Comparison of ENCODE assay signal across 8 cellular contexts in the genomic region with DNA sequence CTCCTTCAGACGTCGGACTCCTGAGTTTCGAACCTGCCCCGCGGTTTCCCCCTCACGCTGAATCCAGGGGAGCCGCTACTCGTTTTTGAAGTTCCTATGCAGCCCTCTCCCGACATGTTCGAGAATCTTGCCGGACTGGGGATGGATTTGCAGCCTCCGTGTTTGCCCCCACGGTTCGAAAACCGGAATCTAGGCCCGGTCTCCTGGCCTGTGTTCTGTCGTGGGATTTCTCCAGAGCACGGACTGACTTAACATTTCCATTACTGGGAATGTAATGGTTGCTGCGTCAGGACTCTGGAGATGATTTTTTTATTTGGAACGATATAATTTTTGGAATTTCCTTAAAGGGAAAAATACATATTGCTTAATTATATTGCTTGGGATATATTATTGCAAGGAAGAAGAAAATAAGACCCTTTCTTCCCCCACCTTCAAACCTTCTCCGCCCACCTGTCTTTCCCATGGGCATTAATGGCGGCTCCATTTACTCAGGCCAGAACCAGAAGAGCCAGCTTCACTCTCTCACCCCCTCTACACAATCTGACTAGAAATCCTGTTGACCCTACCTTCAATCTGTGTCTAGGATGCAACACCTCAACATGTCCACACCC. TPM values are rescaled to one million over a fixed set of nuclear protein-coding genes. Genes with fewer than 3 reads are reported as not detected.
A peak's percentile ranks its signal among the peaks of the same experiment; 100 is the strongest.
DNase-seq lines count a peak whose midpoint lies in the region; FAIRE-seq and TF ChIP-seq lines count a peak whose summit lies in the region.

No MANE protein-coding gene starts in this region.

- TF ChIP-seq POLR2A in GM12891 (IDR thresholded peaks at IDR 0.05; ENCODE audit: low read depth, low read length) = no peak

- H3K36me3 ChIP-seq in iPS-18a (ENCODE audit: control insufficient read depth, low read depth, low read length) (no peaks in the 10 kb centered on the region), stomach smooth muscle (ENCODE audit: control insufficient read depth in 2 of 2, insufficient read depth in 2 of 2, low read length in 2 of 2) (peaks cover 0 to 4% of the 10 kb centered on the region in 2 donors)

- H3K4me3 ChIP-seq in iPS-18a (ENCODE audit: low read length) = peak overlapping the region; percentile 64
- H3K4me3 ChIP-seq in stomach smooth muscle (ENCODE audit: low read length in 2 of 2) = peak overlapping the region; percentile 90 to 94

- H3K27ac Mint-ChIP-seq in T-helper 1 cell treated with Interleukin-12 subunit alpha and Interleukin-12 subunit beta and Interleukin-4 antibody, amounts not matched to agents 30 μg/mL and 1 μg/mL, for 36 hours = peak overlapping the region; percentile 92
- peak overlapping the region; percentile 99 for H3K27ac Mint-ChIP-seq in activated CD4-positive, alpha-beta memory T cell treated with anti-CD3 and anti-CD28 coated beads, Interleukin-2, amount 10 ng/mL, durations not matched to agents 7 days and 5 days

- no peaks in the 10 kb centered on the region for H3K9me3 ChIP-seq in iPS-18a (ENCODE audit: control insufficient read depth, low read depth, low read length)
- H3K9me3 ChIP-seq in stomach smooth muscle (ENCODE audit: control insufficient read depth in 2 of 2, low read length in 2 of 2) = no peaks in the 10 kb centered on the region

- no peaks in the 10 kb centered on the region for H3K9me3 Mint-ChIP-seq in T-helper 1 cell treated with Interleukin-12 subunit alpha and Interleukin-12 subunit beta and Interleukin-4 antibody, amounts not matched to agents 30 μg/mL and 1 μg/mL, for 36 hours
- H3K9me3 Mint-ChIP-seq in activated CD4-positive, alpha-beta memory T cell treated with anti-CD3 and anti-CD28 coated beads, Interleukin-2, amount 10 ng/mL, durations not matched to agents 7 days and 5 days = no peaks in the 10 kb centered on the region

- H3K27me3 Mint-ChIP-seq in T-helper 1 cell treated with Interleukin-12 subunit alpha and Interleukin-12 subunit beta and Interleukin-4 antibody, amounts not matched to agents 30 μg/mL and 1 μg/mL, for 36 hours (ENCODE audit: low read depth) = peaks cover 5% of the 10 kb centered on the region
- H3K27me3 Mint-ChIP-seq in activated CD4-positive, alpha-beta memory T cell treated with anti-CD3 and anti-CD28 coated beads, Interleukin-2, amount 10 ng/mL, durations not matched to agents 7 days and 5 days = no peaks in the 10 kb centered on the region

- H3K9ac ChIP-seq in iPS-18a (ENCODE audit: low read length) (peak overlapping the region; percentile 60), stomach smooth muscle (ENCODE audit: low read length in 2 of 2) (peak overlapping the region; percentile 85 to 91)

- CTCF ChIA-PET in activated CD4-positive, alpha-beta memory T cell treated with anti-CD3 and anti-CD28 coated beads, Interleukin-2, amount 10 ng/mL, durations not matched to agents 7 days and 5 days (lab: Charles Lee) = interaction anchor here (1.0 to 2.3 kb wide), 6 partner anchors 9 to 50 kb away, joined by 3 to 8 read pairs (median 4); a partner anchor contains a TSS

- DNase-seq in T-helper 1 cell (no peak), hippocampal formation (lab: John Stamatoyannopoulos, UW) (no peak), GM12891 (ENCODE audit: insufficient read length, low spot score) (no peak)
- DNase-seq in activated CD4-positive, alpha-beta memory T cell treated with anti-CD3 and anti-CD28 coated beads, Interleukin-2, amount 10 ng/mL, durations not matched to agents 7 days and 5 days = no peak
- DNase-seq in activated CD4-positive, alpha-beta T cell treated with anti-CD3 and anti-CD28 coated beads, Interleukin-2, amount 50 U/mL, for 48 hours = no peak

- no peak overlapping the region for H3K27ac ChIP-seq in iPS-18a (ENCODE audit: low read length)
- peak overlapping the region; percentile 95 for H3K27ac ChIP-seq in stomach smooth muscle (ENCODE audit: low read length)

- H3K27me3 ChIP-seq in iPS-18a (ENCODE audit: control insufficient read depth, insufficient read depth, low read length) (no peaks in the 10 kb centered on the region), stomach smooth muscle (ENCODE audit: control insufficient read depth in 1 of 2, insufficient read depth in 2 of 2, low read length in 2 of 2) (no peaks in the 10 kb centered on the region)

- peaks cover 22% of the 10 kb centered on the region for H3K36me3 Mint-ChIP-seq in T-helper 1 cell treated with Interleukin-12 subunit alpha and Interleukin-12 subunit beta and Interleukin-4 antibody, amounts not matched to agents 30 μg/mL and 1 μg/mL, for 36 hours (ENCODE audit: low read depth)
- H3K36me3 Mint-ChIP-seq in activated CD4-positive, alpha-beta memory T cell treated with anti-CD3 and anti-CD28 coated beads, Interleukin-2, amount 10 ng/mL, durations not matched to agents 7 days and 5 days (ENCODE audit: low read depth) = peaks cover 34% of the 10 kb centered on the region

- H3K4me3 Mint-ChIP-seq in T-helper 1 cell treated with Interleukin-12 subunit alpha and Interleukin-12 subunit beta and Interleukin-4 antibody, amounts not matched to agents 30 μg/mL and 1 μg/mL, for 36 hours = peak overlapping the region; percentile 86
- peak overlapping the region; percentile 79 for H3K4me3 Mint-ChIP-seq in activated CD4-positive, alpha-beta memory T cell treated with anti-CD3 and anti-CD28 coated beads, Interleukin-2, amount 10 ng/mL, durations not matched to agents 7 days and 5 days

- FAIRE-seq in GM12891 (lab: Jason Lieb, UNC) = no peak

- H3K4me1 Mint-ChIP-seq in T-helper 1 cell treated with Interleukin-12 subunit alpha and Interleukin-12 subunit beta and Interleukin-4 antibody, amounts not matched to agents 30 μg/mL and 1 μg/mL, for 36 hours (ENCODE audit: low read depth) = peaks cover 64% of the 10 kb centered on the region
- peaks cover 66% of the 10 kb centered on the region for H3K4me1 Mint-ChIP-seq in activated CD4-positive, alpha-beta memory T cell treated with anti-CD3 and anti-CD28 coated beads, Interleukin-2, amount 10 ng/mL, durations not matched to agents 7 days and 5 days

- H3K4me1 ChIP-seq in iPS-18a (ENCODE audit: control insufficient read depth, low read depth, low read length) (peaks cover 21% of the 10 kb centered on the region), stomach smooth muscle (ENCODE audit: control insufficient read depth, insufficient read depth, low read length) (peaks cover 49% of the 10 kb centered on the region)

- POLR2A ChIA-PET in activated CD4-positive, alpha-beta memory T cell treated with anti-CD3 and anti-CD28 coated beads, Interleukin-2, amount 10 ng/mL, durations not matched to agents 7 days and 5 days (lab: Charles Lee) = interaction anchor here (0.6 to 15.2 kb wide), 21 partner anchors 10 to 1189 kb away, joined by 3 to 404 read pairs (median 5); a partner anchor contains a TSS

TF ChIP-seq in GM12891, 5 proteins besides CTCF, POLR2A, EP300 and RAD21:
- no peak for TF ChIP-seq PAX5 (IDR thresholded peaks at IDR 0.05; ENCODE audit: insufficient read depth, low read length, severe bottlenecking)
- TF ChIP-seq POLR2AphosphoS5 (IDR thresholded peaks at IDR 0.05; ENCODE audit: low read depth, low read length) = no peak; the same call in 1 of the 2 replicates
- no peak for TF ChIP-seq TAF1 (IDR thresholded peaks at IDR 0.05; ENCODE audit: low read depth, low read length)
- no peak for TF ChIP-seq POU2F2 (IDR thresholded peaks at IDR 0.05; ENCODE audit: low read depth, low read length)
- TF ChIP-seq SPI1 (IDR thresholded peaks at IDR 0.05; ENCODE audit: low read depth, low read length) = no peak

RNA-seq across cellular contexts. Expression of a gene that starts 8.5 kb away (rescaled TPM):
- total RNA-seq in activated CD4-positive, alpha-beta memory T cell treated with anti-CD3 and anti-CD28 coated beads, Interleukin-2, amount 10 ng/mL, durations not matched to agents 7 days and 5 days = 100 to 1,000 TPM; 184 to 185 TPM
- 67.1 TPM for polyA plus RNA-seq in GM12891 (2012; ENCODE audit: low read depth, missing spikeins)

RNA-seq across cellular contexts. Expression of a gene that starts 50.0 kb away (rescaled TPM):
- total RNA-seq in activated CD4-positive, alpha-beta memory T cell treated with anti-CD3 and anti-CD28 coated beads, Interleukin-2, amount 10 ng/mL, durations not matched to agents 7 days and 5 days = 10 to 100 TPM; 19.4 to 20.0 TPM
- polyA plus RNA-seq in GM12891 (2012; ENCODE audit: low read depth, missing spikeins) = 14.6 TPM
